Comparison of ENCODE assay signal across 10 cellular contexts in genomic region chr9:21348430-21348829, GRCh38. TPM values are rescaled to one million over a fixed set of nuclear protein-coding genes. Genes with fewer than 3 reads are reported as not detected.
"Had no signal": no experiment of that assay in that cellular context is flagged by ENCODE, and none has a peak within 500 bp of the region (broad histone marks: within the 10 kb centered on the region; RNA-seq: fewer than 3 reads in every experiment).

No MANE protein-coding gene starts in this region.

- H3K4me2 ChIP-seq: GM23338 had no signal

- FAIRE-seq: H1, H54, HTR-8/SVneo, K562 had no signal

- H2AFZ ChIP-seq: GM23338 had no signal

- H3K4me1 Mint-ChIP-seq: H9 had no signal

- ATAC-seq: GM23338, K562 had no signal

- H3K9me3 Mint-ChIP-seq: GM23338 had no signal

- H3K4me3 ChIP-seq: GM23338, K562 had no signal

- DNase-seq: H9, HCEC 1CT, IMR-90, KG1 had no signal

- H3K4me3 Mint-ChIP-seq: GM23338, H9 had no signal

- H3K27ac Mint-ChIP-seq: GM23338, H9 had no signal

RNA-seq across cellular contexts. Expression of gene IFNA6, which starts 2.3 kb away (rescaled TPM):
- total RNA-seq: GM23338, H1, H9, HT-29, IMR-90, K562 had no signal
- polyA plus RNA-seq: GM23338, H1, IMR-90, K562 had no signal

RNA-seq across cellular contexts. Expression of gene KLHL9, which starts 13.2 kb away (rescaled TPM):
- polyA plus RNA-seq: K562 had no signal

RNA-seq across cellular contexts. Expression of gene IFNA13, which starts 19.4 kb away (rescaled TPM):
- total RNA-seq: GM23338, H1, H9, HT-29, IMR-90, K562 had no signal
- polyA plus RNA-seq: GM23338, H1, IMR-90, K562 had no signal

RNA-seq across cellular contexts. Expression of gene IFNA2, which starts 36.8 kb away (rescaled TPM):
- total RNA-seq: GM23338, H1, H9, HT-29, IMR-90, K562 had no signal
- polyA plus RNA-seq: GM23338, H1, IMR-90, K562 had no signal

RNA-seq across cellular contexts. Expression of gene IFNA5, which starts 43.3 kb away (rescaled TPM):
- total RNA-seq: GM23338, H1, H9, HT-29, IMR-90, K562 had no signal
- polyA plus RNA-seq: GM23338, H1, IMR-90, K562 had no signal
